In the genomic region with DNA sequence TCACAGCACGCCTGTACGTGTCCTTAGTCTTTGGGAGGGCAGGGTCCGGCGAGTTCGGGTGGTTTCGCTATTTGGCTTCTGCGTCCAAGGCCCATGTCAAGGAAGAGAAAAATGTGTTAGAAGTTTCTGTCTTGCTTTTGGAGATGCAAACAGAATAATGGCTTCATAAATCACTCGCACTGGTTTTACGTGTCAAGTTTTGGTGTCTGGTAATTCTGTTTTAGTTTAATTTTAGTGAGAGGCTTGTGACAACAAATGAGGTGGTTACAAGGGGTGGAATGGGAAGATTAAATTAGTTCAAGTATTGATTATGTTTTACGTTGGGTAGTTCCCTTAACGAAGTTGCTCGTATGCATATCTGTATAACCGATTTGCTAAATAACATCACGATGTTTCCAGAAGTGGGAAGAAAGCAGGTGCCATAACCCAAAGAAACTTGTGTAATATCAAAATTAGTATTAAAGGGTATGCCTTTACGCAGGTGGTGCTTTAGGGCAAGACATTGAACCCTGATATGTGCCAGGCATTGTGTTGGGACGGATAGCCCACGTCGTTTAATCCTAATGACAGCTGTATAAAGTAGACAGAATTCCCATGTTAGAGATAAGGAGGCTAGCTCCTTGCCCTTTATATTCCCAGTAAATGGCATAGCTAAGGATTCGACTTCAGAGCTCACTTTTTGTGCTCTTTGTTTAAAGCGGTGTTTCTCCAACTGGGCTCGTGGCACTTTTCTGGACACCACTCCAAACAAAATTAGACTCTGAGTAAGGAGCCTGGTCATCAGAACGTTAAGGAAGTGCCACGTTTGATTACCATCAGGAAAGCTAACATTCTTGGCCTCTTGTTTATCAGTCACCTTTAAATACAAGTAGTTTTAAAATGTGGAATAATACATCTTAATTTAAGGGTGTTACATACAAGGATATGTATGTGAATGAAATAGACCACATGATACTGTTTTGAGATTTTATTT, we compare ENCODE assay signal across 8 cellular contexts. TPM values are rescaled to one million over a fixed set of nuclear protein-coding genes. Genes with fewer than 3 reads are reported as not detected.
DNase-seq lines count a peak whose midpoint lies in the region; ATAC-seq and TF ChIP-seq lines count a peak whose summit lies in the region.

No MANE protein-coding gene starts in this region.

- peak overlapping the region; percentile 98 for H3K27ac Mint-ChIP-seq in activated naive CD8-positive, alpha-beta T cell treated with anti-CD3 and anti-CD28 coated beads, Interleukin-2, amount 50 U/mL, for 24 hours

- DNase-seq in DMS 273 (lab: John Stamatoyannopoulos, UW; ENCODE audit: unreplicated experiment) (peak; percentile 10), kidney epithelial cell (ENCODE audit: low read depth) (no peak), mucosa of gallbladder (ENCODE audit: low spot score) (no peak), NCI-H69 (lab: John Stamatoyannopoulos, UW) (no peak), GM10248 (ENCODE audit: extremely low spot score) (no peak)
- DNase-seq in activated naive CD8-positive, alpha-beta T cell treated with anti-CD3 and anti-CD28 coated beads, Interleukin-2, amount 50 U/mL, for 24 hours = no peak

- H3K27me3 ChIP-seq in kidney epithelial cell (ENCODE audit: control insufficient read depth, insufficient read depth, low read length) (no peaks in the 10 kb centered on the region), thymus (ENCODE audit: control insufficient read depth, insufficient read depth) (no peaks in the 10 kb centered on the region)

- H3K36me3 ChIP-seq in kidney epithelial cell (ENCODE audit: control insufficient read depth, insufficient read depth, low read length) = no peaks in the 10 kb centered on the region
- peaks cover 38% of the 10 kb centered on the region for H3K36me3 ChIP-seq in thymus (ENCODE audit: control insufficient read depth, insufficient read depth)

- POLR2A ChIA-PET in GM10248 (lab: Yijun Ruan, JAX) = interaction anchor here (1.3 to 1.4 kb wide), 2 partner anchors 10 to 29 kb away, joined by 3 to 7 read pairs; a partner anchor contains a TSS

- H3K4me3 Mint-ChIP-seq in activated naive CD8-positive, alpha-beta T cell treated with anti-CD3 and anti-CD28 coated beads, Interleukin-2, amount 50 U/mL, for 24 hours = peak overlapping the region; percentile 98

- peaks cover 59% of the 10 kb centered on the region for H3K4me1 Mint-ChIP-seq in activated naive CD8-positive, alpha-beta T cell treated with anti-CD3 and anti-CD28 coated beads, Interleukin-2, amount 50 U/mL, for 24 hours

- H3K9me3 ChIP-seq in thymus (ENCODE audit: control insufficient read depth) = no peaks in the 10 kb centered on the region

- CTCF ChIA-PET in GM10248 (lab: Yijun Ruan, JAX) = interaction anchor here (0.9 to 1.5 kb wide), 4 partner anchors 12 to 48 kb away, joined by 3 to 4 read pairs (median 3); a partner anchor contains a TSS

- peaks cover 16% of the 10 kb centered on the region for H3K4me1 ChIP-seq in thymus (ENCODE audit: control insufficient read depth, insufficient read depth, low read length)

- H3K9me3 Mint-ChIP-seq in activated naive CD8-positive, alpha-beta T cell treated with anti-CD3 and anti-CD28 coated beads, Interleukin-2, amount 50 U/mL, for 24 hours = no peaks in the 10 kb centered on the region

- H3K4me3 ChIP-seq in kidney epithelial cell (ENCODE audit: low read depth, low read length) = peak overlapping the region; percentile 99
- H3K4me3 ChIP-seq in thymus (ENCODE audit: low read length) = peak overlapping the region; percentile 71

- 23% methylated on average over 23 of the region's 23 CpGs for WGBS in thymus

- TF ChIP-seq CTCF in kidney epithelial cell (IDR thresholded peaks at IDR 0.05; ENCODE audit: insufficient read depth, low read length, poor library complexity, severe bottlenecking) (no peak), GM10248 (IDR thresholded peaks at IDR 0.05; ENCODE audit: control extremely low read depth, extremely low read depth, low read depth, missing control alignments) (no peak)

- ATAC-seq in HG03025 (IDR thresholded peaks at IDR 0.05; ENCODE audit: low FRiP score, unreplicated experiment) = peak; percentile 15
- ATAC-seq in activated naive CD8-positive, alpha-beta T cell treated with anti-CD3 and anti-CD28 coated beads, Interleukin-2, amount 50 U/mL, for 24 hours = no peak

- H3K27me3 Mint-ChIP-seq in activated naive CD8-positive, alpha-beta T cell treated with anti-CD3 and anti-CD28 coated beads, Interleukin-2, amount 50 U/mL, for 24 hours = peaks cover 3% of the 10 kb centered on the region

- peak overlapping the region; percentile 88 for H3K27ac ChIP-seq in thymus (ENCODE audit: low read depth)

- peaks cover 73% of the 10 kb centered on the region for H3K36me3 Mint-ChIP-seq in activated naive CD8-positive, alpha-beta T cell treated with anti-CD3 and anti-CD28 coated beads, Interleukin-2, amount 50 U/mL, for 24 hours (ENCODE audit: low read depth)

RNA-seq across cellular contexts. Expression of a gene that starts 0.8 kb away (rescaled TPM):
- total RNA-seq in kidney epithelial cell = 949 and 1,411 TPM in 2 replicates
- 9,578 TPM for polyA plus RNA-seq in thymus
- total RNA-seq in mucosa of gallbladder = 836 TPM

RNA-seq across cellular contexts. Expression of a gene that starts 29.2 kb away (rescaled TPM):
- total RNA-seq in kidney epithelial cell (119 and 137 TPM in 2 replicates), mucosa of gallbladder (73.7 TPM)
- polyA plus RNA-seq in thymus = 178 TPM
